In genomic region chr11:65448418-65449196, GRCh38 we compare ENCODE assay signal across 8 cellular contexts. TPM values are rescaled to one million over a fixed set of nuclear protein-coding genes. Genes with fewer than 3 reads are reported as not detected.
DNase-seq lines count a peak whose midpoint lies in the region; ATAC-seq and TF ChIP-seq lines count a peak whose summit lies in the region.

No MANE protein-coding gene starts in this region.

- peak overlapping the region; percentile 53 to 100 (median 70) for H3K27ac ChIP-seq in esophagus squamous epithelium

- no peaks in the 10 kb centered on the region for H3K9me3 ChIP-seq in esophagus squamous epithelium

- no peak overlapping the region for H3K4me3 Mint-ChIP-seq in Calu3 (ENCODE audit: low read depth, unreplicated experiment)
- H3K4me3 Mint-ChIP-seq in neural crest cell = no peak overlapping the region
- H3K4me3 Mint-ChIP-seq in endothelial cell (ENCODE audit: unreplicated experiment) = no peak overlapping the region

- TF ChIP-seq CTCF in Calu3 (IDR thresholded peaks at IDR 0.05; ENCODE audit: unreplicated experiment) = no peak
- TF ChIP-seq CTCF in esophagus squamous epithelium (IDR thresholded peaks at IDR 0.05) = no peak
- TF ChIP-seq CTCF in neural crest cell (conservative IDR thresholded peaks at IDR 0.05) = no peak
- no peak for TF ChIP-seq CTCF in endothelial cell (IDR thresholded peaks at IDR 0.05; ENCODE audit: unreplicated experiment)

- CTCF ChIA-PET in Calu3 (lab: Charles Lee) = interaction anchor here (0.6 kb wide), 1 partner anchor 62 kb away, joined by 3 read pairs; no protein-coding TSS in a partner anchor

- peaks cover 8% of the 10 kb centered on the region for H3K4me1 Mint-ChIP-seq in Calu3 (ENCODE audit: low read depth, unreplicated experiment)
- H3K4me1 Mint-ChIP-seq in neural crest cell = peaks cover 8% of the 10 kb centered on the region
- H3K4me1 Mint-ChIP-seq in endothelial cell (ENCODE audit: unreplicated experiment) = no peaks in the 10 kb centered on the region

- DNase-seq in Calu3 = no peak
- peak; percentile 51 for DNase-seq in SK-N-DZ (ENCODE audit: low spot score)
- no peak for DNase-seq in esophagus squamous epithelium (lab: John Stamatoyannopoulos, UW)
- DNase-seq in neural crest cell (ENCODE audit: low read depth, low spot score) = no peak
- no peak for DNase-seq in stimulated activated CD4-positive, alpha-beta T cell treated with anti-CD3 and anti-CD28 coated beads, Interleukin-12 subunit alpha, Interleukin-12 subunit beta, amount 100 ng/mL, for 4 hours
- DNase-seq in endothelial cell (ENCODE audit: low spot score) = no peak
- DNase-seq in NCI-H1417 (lab: John Stamatoyannopoulos, UW) = no peak

- H3K9me3 Mint-ChIP-seq in Calu3 (ENCODE audit: low read depth, unreplicated experiment) (no peaks in the 10 kb centered on the region), neural crest cell (peaks cover 2% of the 10 kb centered on the region), endothelial cell (ENCODE audit: unreplicated experiment) (no peaks in the 10 kb centered on the region)

- peak overlapping the region; percentile 51 for H3K27ac Mint-ChIP-seq in Calu3 (ENCODE audit: unreplicated experiment)
- peak overlapping the region; percentile 67 for H3K27ac Mint-ChIP-seq in neural crest cell (ENCODE audit: unreplicated experiment)
- no peak overlapping the region for H3K27ac Mint-ChIP-seq in endothelial cell (ENCODE audit: unreplicated experiment)

- no peaks in the 10 kb centered on the region for H3K27me3 ChIP-seq in esophagus squamous epithelium

- WGBS in esophagus squamous epithelium, 2 donors = 54 to 88% methylated on average over 2 to 3 of the region's 5 CpGs

- peaks cover 0 to 39% (median 4%) of the 10 kb centered on the region in 3 donors for H3K36me3 ChIP-seq in esophagus squamous epithelium

- BruUV-seq in Calu3 (replicated peaks; lab: Mats Ljungman, UMichigan) = no TSS peak

- H3K27me3 Mint-ChIP-seq in Calu3 (ENCODE audit: unreplicated experiment) = no peaks in the 10 kb centered on the region
- no peaks in the 10 kb centered on the region for H3K27me3 Mint-ChIP-seq in neural crest cell (ENCODE audit: low read depth)
- peaks cover 6% of the 10 kb centered on the region for H3K27me3 Mint-ChIP-seq in endothelial cell (ENCODE audit: unreplicated experiment)

- H3K36me3 Mint-ChIP-seq in Calu3 (ENCODE audit: insufficient read depth, unreplicated experiment) (peaks cover 73% of the 10 kb centered on the region), neural crest cell (ENCODE audit: low read depth) (peaks cover 2% of the 10 kb centered on the region), endothelial cell (ENCODE audit: low read depth, unreplicated experiment) (no peaks in the 10 kb centered on the region)

- no peak overlapping the region for H3K4me3 ChIP-seq in esophagus squamous epithelium

- peak in 2 of 4 donors; percentile 15 to 23 for TF ChIP-seq POLR2A in esophagus squamous epithelium (IDR thresholded peaks at IDR 0.05)

- intact Hi-C loops in Calu3 (cut with micrococcal nuclease; ENCODE audit: unreplicated experiment) (no loop called here), esophagus squamous epithelium (cut with DNase I) (no loop called here)

- H3K4me1 ChIP-seq in esophagus squamous epithelium = peaks cover 0 to 45% (median 14%) of the 10 kb centered on the region in 3 donors

- no peak for ATAC-seq in HG02884 (IDR thresholded peaks at IDR 0.05; ENCODE audit: unreplicated experiment)

RNA-seq across cellular contexts. Expression of gene NEAT1, which starts 26.0 kb away (rescaled TPM):
- total RNA-seq in Calu3 (2022) = 605 and 821 TPM in 2 replicates
- 15.6 and 18.2 TPM in 2 replicates for polyA plus RNA-seq in SK-N-DZ (2014; cell fraction: cytosol; rRNA removed)
- 45.6 and 148 TPM in 2 replicates for polyA plus RNA-seq in SK-N-DZ (2014; cell fraction: nucleus; rRNA removed)
- 100 to 1,000 TPM in 3 of 4 donors, 10 to 100 TPM in 1; 30.6 to 705 (median 357) TPM for total RNA-seq in esophagus squamous epithelium
- 29.8 and 37.2 TPM in 2 replicates for total RNA-seq in neural crest cell
- total RNA-seq in endothelial cell (ENCODE audit: unreplicated experiment) = 43.4 TPM

RNA-seq across cellular contexts. Expression of gene MALAT1, which starts 50.2 kb away (rescaled TPM):
- 8,437 and 9,950 TPM in 2 replicates for total RNA-seq in Calu3 (2022)
- polyA plus RNA-seq in SK-N-DZ (2014; cell fraction: cytosol; rRNA removed) = 15.5 and 29.5 TPM in 2 replicates
- 347 and 1,650 TPM in 2 replicates for polyA plus RNA-seq in SK-N-DZ (2014; cell fraction: nucleus; rRNA removed)
- total RNA-seq in esophagus squamous epithelium = over 10,000 TPM in 2 of 4 donors, 1,000 to 10,000 TPM in 2; 1,739 to 13,677 (median 9,435) TPM
- total RNA-seq in neural crest cell = 4,794 and 5,409 TPM in 2 replicates
- total RNA-seq in endothelial cell (ENCODE audit: unreplicated experiment) = 4,747 TPM
